ENCODE assay signal across 1 cellular context in the genomic region with DNA sequence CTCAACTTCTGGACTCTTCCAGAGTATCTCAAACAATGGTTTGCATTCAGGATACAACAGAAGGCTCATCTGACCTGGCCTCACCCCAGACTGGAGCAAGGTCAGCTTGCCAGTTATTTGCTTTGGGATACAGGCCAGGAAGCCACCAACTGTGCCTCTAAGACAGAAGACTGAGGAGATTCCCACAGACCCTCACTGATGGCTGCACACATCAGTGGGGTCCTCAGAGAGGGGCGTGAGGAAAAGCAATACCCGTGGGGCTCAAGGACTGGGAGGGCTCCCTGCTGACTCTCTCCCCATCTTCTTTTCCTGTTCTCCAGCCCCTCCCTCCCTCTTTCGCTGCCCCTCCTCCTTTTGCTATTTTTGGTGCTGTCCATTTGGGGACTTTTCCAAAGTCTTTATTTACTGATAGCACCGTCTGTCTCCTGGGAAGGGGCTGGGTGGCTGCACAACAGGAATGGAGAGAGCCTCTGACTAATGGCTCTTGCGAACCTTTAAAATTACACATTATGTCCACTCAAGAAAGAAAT.
TF ChIP-seq lines count a peak whose summit lies in the region.

No MANE protein-coding gene starts in this region.

TF ChIP-seq in HepG2, 621 proteins besides CTCF, POLR2A, EP300 and RAD21 (continued from another document and continues in another):
- TF ChIP-seq, protein P1, sequence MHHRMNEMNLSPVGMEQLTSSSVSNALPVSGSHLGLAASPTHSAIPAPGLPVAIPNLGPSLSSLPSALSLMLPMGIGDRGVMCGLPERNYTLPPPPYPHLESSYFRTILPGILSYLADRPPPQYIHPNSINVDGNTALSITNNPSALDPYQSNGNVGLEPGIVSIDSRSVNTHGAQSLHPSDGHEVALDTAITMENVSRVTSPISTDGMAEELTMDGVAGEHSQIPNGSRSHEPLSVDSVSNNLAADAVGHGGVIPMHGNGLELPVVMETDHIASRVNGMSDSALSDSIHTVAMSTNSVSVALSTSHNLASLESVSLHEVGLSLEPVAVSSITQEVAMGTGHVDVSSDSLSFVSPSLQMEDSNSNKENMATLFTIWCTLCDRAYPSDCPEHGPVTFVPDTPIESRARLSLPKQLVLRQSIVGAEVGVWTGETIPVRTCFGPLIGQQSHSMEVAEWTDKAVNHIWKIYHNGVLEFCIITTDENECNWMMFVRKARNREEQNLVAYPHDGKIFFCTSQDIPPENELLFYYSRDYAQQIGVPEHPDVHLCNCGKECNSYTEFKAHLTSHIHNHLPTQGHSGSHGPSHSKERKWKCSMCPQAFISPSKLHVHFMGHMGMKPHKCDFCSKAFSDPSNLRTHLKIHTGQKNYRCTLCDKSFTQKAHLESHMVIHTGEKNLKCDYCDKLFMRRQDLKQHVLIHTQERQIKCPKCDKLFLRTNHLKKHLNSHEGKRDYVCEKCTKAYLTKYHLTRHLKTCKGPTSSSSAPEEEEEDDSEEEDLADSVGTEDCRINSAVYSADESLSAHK (CRISPR knock-in tag; IDR thresholded peaks at IDR 0.05; ENCODE audit: borderline replicate concordance): no peak
- TF ChIP-seq ASH2L (IDR thresholded peaks at IDR 0.05; ENCODE audit: insufficient read length, low read depth, low read length) (peak; percentile 40), NR2F2 (IDR thresholded peaks at IDR 0.05; ENCODE audit: borderline replicate concordance, low read depth) (peak; percentile 76), TCF7 (IDR thresholded peaks at IDR 0.05; ENCODE audit: low read depth) (0 out of 2 replicates have a peak, but pooled peaks have one; percentile 9), CBX5 (CRISPR knock-in tag; IDR thresholded peaks at IDR 0.05; ENCODE audit: borderline replicate concordance) (no peak), FOXA1 (IDR thresholded peaks at IDR 0.05) (no peak), FOXA1 (CRISPR knock-in tag; IDR thresholded peaks at IDR 0.05) (peak; percentile 66), RXRB (CRISPR knock-in tag; IDR thresholded peaks at IDR 0.05; ENCODE audit: borderline replicate concordance) (peak; percentile 94), ZNF557 (CRISPR knock-in tag; IDR thresholded peaks at IDR 0.05) (no peak), ARNT2 (CRISPR knock-in tag; IDR thresholded peaks at IDR 0.05; ENCODE audit: low read depth) (no peak), ZNF143 (CRISPR knock-in tag; IDR thresholded peaks at IDR 0.05) (no peak), SMC3 (IDR thresholded peaks at IDR 0.05; ENCODE audit: low read length) (no peak), ZNF660 (CRISPR knock-in tag; IDR thresholded peaks at IDR 0.05; ENCODE audit: borderline replicate concordance, low read depth) (no peak), SRF (IDR thresholded peaks at IDR 0.05; ENCODE audit: low read depth, low read length) (peak; percentile 88), MAF1 (CRISPR knock-in tag; IDR thresholded peaks at IDR 0.05; ENCODE audit: borderline replicate concordance) (no peak), ZNF234 (CRISPR knock-in tag; conservative IDR thresholded peaks at IDR 0.05) (no peak), ZNF7 (CRISPR knock-in tag; IDR thresholded peaks at IDR 0.05) (no peak), CBX1 (IDR thresholded peaks at IDR 0.05; ENCODE audit: low read depth) (no peak), SMYD3 (CRISPR knock-in tag; IDR thresholded peaks at IDR 0.05) (no peak), FOXA3 (CRISPR knock-in tag; IDR thresholded peaks at IDR 0.05) (peak; percentile 49), ZNF558 (CRISPR knock-in tag; IDR thresholded peaks at IDR 0.05; ENCODE audit: borderline replicate concordance) (no peak), PHF21A (CRISPR knock-in tag; IDR thresholded peaks at IDR 0.05) (0 out of 2 replicates have a peak, but pooled peaks have one; percentile 29), ZNF331 (CRISPR knock-in tag; IDR thresholded peaks at IDR 0.05) (peak; percentile 39; the same call in 1 of the 2 replicates), KLF11 (CRISPR knock-in tag; IDR thresholded peaks at IDR 0.05) (no peak), ZNF850 (CRISPR knock-in tag; conservative IDR thresholded peaks at IDR 0.05) (no peak), SOX13 (IDR thresholded peaks at IDR 0.05) (no peak), SOX13 (CRISPR knock-in tag; conservative IDR thresholded peaks at IDR 0.05 in 1 of 2, IDR thresholded peaks at IDR 0.05 in 1 of 2) (peak in 1 of 2 experiments; percentile 86; a peak in 2 of 4 replicates)
- TF ChIP-seq, protein P2, sequence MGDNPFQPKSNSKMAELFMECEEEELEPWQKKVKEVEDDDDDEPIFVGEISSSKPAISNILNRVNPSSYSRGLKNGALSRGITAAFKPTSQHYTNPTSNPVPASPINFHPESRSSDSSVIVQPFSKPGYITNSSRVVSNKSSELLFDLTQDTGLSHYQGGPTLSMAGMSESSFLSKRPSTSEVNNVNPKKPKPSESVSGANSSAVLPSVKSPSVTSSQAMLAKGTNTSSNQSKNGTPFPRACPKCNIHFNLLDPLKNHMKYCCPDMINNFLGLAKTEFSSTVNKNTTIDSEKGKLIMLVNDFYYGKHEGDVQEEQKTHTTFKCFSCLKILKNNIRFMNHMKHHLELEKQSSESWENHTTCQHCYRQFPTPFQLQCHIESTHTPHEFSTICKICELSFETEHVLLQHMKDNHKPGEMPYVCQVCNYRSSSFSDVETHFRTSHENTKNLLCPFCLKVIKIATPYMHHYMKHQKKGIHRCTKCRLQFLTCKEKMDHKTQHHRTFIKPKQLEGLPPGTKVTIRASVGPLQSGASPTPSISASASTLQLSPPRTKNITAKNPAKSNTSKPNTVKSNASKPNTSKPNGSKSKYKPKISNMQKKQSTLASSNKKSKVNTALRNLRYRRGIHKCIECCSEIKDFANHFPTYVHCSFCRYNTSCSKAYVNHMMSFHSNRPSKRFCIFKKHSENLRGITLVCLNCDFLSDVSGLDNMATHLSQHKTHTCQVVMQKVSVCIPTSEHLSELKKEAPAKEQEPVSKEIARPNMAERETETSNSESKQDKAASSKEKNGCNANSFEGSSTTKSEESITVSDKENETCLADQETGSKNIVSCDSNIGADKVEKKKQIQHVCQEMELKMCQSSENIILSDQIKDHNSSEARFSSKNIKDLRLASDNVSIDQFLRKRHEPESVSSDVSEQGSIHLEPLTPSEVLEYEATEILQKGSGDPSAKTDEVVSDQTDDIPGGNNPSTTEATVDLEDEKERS (CRISPR knock-in tag; IDR thresholded peaks at IDR 0.05): no peak
- TF ChIP-seq, protein P3, sequence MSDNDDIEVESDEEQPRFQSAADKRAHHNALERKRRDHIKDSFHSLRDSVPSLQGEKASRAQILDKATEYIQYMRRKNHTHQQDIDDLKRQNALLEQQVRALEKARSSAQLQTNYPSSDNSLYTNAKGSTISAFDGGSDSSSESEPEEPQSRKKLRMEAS (IDR thresholded peaks at IDR 0.05): no peak
- TF ChIP-seq, protein P4, sequence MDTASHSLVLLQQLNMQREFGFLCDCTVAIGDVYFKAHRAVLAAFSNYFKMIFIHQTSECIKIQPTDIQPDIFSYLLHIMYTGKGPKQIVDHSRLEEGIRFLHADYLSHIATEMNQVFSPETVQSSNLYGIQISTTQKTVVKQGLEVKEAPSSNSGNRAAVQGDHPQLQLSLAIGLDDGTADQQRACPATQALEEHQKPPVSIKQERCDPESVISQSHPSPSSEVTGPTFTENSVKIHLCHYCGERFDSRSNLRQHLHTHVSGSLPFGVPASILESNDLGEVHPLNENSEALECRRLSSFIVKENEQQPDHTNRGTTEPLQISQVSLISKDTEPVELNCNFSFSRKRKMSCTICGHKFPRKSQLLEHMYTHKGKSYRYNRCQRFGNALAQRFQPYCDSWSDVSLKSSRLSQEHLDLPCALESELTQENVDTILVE (CRISPR knock-in tag; IDR thresholded peaks at IDR 0.05): no peak
- TF ChIP-seq, protein P5, sequence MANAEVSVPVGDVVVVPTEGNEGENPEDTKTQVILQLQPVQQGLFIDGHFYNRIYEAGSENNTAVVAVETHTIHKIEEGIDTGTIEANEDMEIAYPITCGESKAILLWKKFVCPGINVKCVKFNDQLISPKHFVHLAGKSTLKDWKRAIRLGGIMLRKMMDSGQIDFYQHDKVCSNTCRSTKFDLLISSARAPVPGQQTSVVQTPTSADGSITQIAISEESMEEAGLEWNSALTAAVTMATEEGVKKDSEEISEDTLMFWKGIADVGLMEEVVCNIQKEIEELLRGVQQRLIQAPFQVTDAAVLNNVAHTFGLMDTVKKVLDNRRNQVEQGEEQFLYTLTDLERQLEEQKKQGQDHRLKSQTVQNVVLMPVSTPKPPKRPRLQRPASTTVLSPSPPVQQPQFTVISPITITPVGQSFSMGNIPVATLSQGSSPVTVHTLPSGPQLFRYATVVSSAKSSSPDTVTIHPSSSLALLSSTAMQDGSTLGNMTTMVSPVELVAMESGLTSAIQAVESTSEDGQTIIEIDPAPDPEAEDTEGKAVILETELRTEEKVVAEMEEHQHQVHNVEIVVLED (CRISPR knock-in tag; IDR thresholded peaks at IDR 0.05; ENCODE audit: borderline replicate concordance): no peak
- TF ChIP-seq, protein P6, sequence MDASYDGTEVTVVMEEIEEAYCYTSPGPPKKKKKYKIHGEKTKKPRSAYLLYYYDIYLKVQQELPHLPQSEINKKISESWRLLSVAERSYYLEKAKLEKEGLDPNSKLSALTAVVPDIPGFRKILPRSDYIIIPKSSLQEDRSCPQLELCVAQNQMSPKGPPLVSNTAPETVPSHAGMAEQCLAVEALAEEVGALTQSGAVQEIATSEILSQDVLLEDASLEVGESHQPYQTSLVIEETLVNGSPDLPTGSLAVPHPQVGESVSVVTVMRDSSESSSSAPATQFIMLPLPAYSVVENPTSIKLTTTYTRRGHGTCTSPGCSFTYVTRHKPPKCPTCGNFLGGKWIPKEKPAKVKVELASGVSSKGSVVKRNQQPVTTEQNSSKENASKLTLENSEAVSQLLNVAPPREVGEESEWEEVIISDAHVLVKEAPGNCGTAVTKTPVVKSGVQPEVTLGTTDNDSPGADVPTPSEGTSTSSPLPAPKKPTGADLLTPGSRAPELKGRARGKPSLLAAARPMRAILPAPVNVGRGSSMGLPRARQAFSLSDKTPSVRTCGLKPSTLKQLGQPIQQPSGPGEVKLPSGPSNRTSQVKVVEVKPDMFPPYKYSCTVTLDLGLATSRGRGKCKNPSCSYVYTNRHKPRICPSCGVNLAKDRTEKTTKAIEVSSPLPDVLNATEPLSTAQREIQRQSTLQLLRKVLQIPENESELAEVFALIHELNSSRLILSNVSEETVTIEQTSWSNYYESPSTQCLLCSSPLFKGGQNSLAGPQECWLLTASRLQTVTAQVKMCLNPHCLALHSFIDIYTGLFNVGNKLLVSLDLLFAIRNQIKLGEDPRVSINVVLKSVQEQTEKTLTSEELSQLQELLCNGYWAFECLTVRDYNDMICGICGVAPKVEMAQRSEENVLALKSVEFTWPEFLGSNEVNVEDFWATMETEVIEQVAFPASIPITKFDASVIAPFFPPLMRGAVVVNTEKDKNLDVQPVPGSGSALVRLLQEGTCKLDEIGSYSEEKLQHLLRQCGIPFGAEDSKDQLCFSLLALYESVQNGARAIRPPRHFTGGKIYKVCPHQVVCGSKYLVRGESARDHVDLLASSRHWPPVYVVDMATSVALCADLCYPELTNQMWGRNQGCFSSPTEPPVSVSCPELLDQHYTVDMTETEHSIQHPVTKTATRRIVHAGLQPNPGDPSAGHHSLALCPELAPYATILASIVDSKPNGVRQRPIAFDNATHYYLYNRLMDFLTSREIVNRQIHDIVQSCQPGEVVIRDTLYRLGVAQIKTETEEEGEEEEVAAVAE (CRISPR knock-in tag; IDR thresholded peaks at IDR 0.05; ENCODE audit: borderline replicate concordance): no peak
- TF ChIP-seq, protein P7, sequence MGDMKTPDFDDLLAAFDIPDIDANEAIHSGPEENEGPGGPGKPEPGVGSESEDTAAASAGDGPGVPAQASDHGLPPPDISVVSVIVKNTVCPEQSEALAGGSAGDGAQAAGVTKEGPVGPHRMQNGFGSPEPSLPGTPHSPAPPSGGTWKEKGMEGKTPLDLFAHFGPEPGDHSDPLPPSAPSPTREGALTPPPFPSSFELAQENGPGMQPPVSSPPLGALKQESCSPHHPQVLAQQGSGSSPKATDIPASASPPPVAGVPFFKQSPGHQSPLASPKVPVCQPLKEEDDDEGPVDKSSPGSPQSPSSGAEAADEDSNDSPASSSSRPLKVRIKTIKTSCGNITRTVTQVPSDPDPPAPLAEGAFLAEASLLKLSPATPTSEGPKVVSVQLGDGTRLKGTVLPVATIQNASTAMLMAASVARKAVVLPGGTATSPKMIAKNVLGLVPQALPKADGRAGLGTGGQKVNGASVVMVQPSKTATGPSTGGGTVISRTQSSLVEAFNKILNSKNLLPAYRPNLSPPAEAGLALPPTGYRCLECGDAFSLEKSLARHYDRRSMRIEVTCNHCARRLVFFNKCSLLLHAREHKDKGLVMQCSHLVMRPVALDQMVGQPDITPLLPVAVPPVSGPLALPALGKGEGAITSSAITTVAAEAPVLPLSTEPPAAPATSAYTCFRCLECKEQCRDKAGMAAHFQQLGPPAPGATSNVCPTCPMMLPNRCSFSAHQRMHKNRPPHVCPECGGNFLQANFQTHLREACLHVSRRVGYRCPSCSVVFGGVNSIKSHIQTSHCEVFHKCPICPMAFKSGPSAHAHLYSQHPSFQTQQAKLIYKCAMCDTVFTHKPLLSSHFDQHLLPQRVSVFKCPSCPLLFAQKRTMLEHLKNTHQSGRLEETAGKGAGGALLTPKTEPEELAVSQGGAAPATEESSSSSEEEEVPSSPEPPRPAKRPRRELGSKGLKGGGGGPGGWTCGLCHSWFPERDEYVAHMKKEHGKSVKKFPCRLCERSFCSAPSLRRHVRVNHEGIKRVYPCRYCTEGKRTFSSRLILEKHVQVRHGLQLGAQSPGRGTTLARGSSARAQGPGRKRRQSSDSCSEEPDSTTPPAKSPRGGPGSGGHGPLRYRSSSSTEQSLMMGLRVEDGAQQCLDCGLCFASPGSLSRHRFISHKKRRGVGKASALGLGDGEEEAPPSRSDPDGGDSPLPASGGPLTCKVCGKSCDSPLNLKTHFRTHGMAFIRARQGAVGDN (CRISPR knock-in tag; IDR thresholded peaks at IDR 0.05): 0 out of 2 replicates have a peak, but pooled peaks have one; percentile 17
- TF ChIP-seq, protein P8, sequence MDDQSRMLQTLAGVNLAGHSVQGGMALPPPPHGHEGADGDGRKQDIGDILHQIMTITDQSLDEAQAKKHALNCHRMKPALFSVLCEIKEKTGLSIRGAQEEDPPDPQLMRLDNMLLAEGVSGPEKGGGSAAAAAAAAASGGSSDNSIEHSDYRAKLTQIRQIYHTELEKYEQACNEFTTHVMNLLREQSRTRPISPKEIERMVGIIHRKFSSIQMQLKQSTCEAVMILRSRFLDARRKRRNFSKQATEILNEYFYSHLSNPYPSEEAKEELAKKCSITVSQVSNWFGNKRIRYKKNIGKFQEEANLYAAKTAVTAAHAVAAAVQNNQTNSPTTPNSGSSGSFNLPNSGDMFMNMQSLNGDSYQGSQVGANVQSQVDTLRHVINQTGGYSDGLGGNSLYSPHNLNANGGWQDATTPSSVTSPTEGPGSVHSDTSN (CRISPR knock-in tag; IDR thresholded peaks at IDR 0.05; ENCODE audit: borderline replicate concordance): no peak
